Comparison of ENCODE assay signal across 1 cellular context in genomic region chr13:44229371-44230030, GRCh38.
TF ChIP-seq lines count a peak whose summit lies in the region.

No MANE protein-coding gene starts in this region.

TF ChIP-seq in A549, 52 proteins besides CTCF, POLR2A, EP300 and RAD21 (continued from another document):
- TF ChIP-seq PBX3 (IDR thresholded peaks at IDR 0.05): no peak
